In genomic region chr20:63165538-63166422, GRCh38 we compare ENCODE assay signal across 22 cellular contexts.
"Had no signal": no experiment of that assay in that cellular context is flagged by ENCODE, and none has a peak within 500 bp of the region (broad histone marks: within the 10 kb centered on the region; RNA-seq: fewer than 3 reads in every experiment).

No MANE protein-coding gene starts in this region.

- H3K27me3 ChIP-seq: colonic mucosa, right lobe of liver, upper lobe of left lung, uterus had no signal

- H3K4me1 Mint-ChIP-seq: immature natural killer cell; naive B cell; stimulated activated memory B cell treated with anti-CD40 and anti-IgM and Interleukin-4, amounts not matched to agents 10 μg/mL and 1 μg/mL and 100 μg/mL, for 72 hours had no signal

- DNase-seq: colonic mucosa; dermis blood vessel endothelial cell; esophagus squamous epithelium; foreskin fibroblast; immature natural killer cell; left cardiac atrium; left ventricle myocardium inferior; mesendoderm; naive B cell; nucleus accumbens; right lobe of liver; stimulated activated CD4-positive, alpha-beta T cell treated with anti-CD3 and anti-CD28 coated beads, Interleukin-1b, Interleukin-23, amount 100 ng/mL, for 48 hours; stimulated activated CD4-positive, alpha-beta T cell treated with anti-CD3 and anti-CD28 coated beads, Interleukin-4, amount 100 ng/mL, for 24 hours; tibial artery; uterus had no signal

- H3K4me1 ChIP-seq: colonic mucosa, esophagus squamous epithelium, gastroesophageal sphincter, left ventricle myocardium inferior, pancreas, right lobe of liver, tibial artery, upper lobe of left lung, uterus had no signal

- H3K4me3 ChIP-seq: colonic mucosa, esophagus squamous epithelium, gastroesophageal sphincter, left ventricle myocardium inferior, pancreas, right lobe of liver, tibial artery, upper lobe of left lung, uterus had no signal

- FAIRE-seq: keratinocyte, pancreas had no signal

- H3K27ac ChIP-seq: colonic mucosa, esophagus squamous epithelium, gastroesophageal sphincter, left ventricle myocardium inferior, pancreas, right lobe of liver, tibial artery, upper lobe of left lung, uterus had no signal

- H3K4me3 Mint-ChIP-seq: immature natural killer cell; neural crest cell; stimulated activated memory B cell treated with anti-CD40 and anti-IgM and Interleukin-4, amounts not matched to agents 10 μg/mL and 1 μg/mL and 100 μg/mL, for 72 hours; stimulated activated naive CD8-positive, alpha-beta T cell treated with anti-CD3 and anti-CD28 coated beads, Interleukin-15, Interleukin-2, amounts not matched to agents 100 ng/mL and 50 ng/mL, for 24 hours had no signal

- H3K36me3 Mint-ChIP-seq: immature natural killer cell; naive B cell; stimulated activated memory B cell treated with anti-CD40 and anti-IgM and Interleukin-4, amounts not matched to agents 10 μg/mL and 1 μg/mL and 100 μg/mL, for 72 hours had no signal

- ATAC-seq: gastroesophageal sphincter; left cardiac atrium; pancreas; right lobe of liver; stimulated activated memory B cell treated with anti-CD40 and anti-IgM and Interleukin-4, amounts not matched to agents 10 μg/mL and 1 μg/mL and 100 μg/mL, for 72 hours had no signal

- H3K9me3 ChIP-seq: colonic mucosa, esophagus squamous epithelium, gastroesophageal sphincter, left ventricle myocardium inferior, pancreas, right lobe of liver, tibial artery, upper lobe of left lung, uterus had no signal

- H3K27ac Mint-ChIP-seq: immature natural killer cell; stimulated activated memory B cell treated with anti-CD40 and anti-IgM and Interleukin-4, amounts not matched to agents 10 μg/mL and 1 μg/mL and 100 μg/mL, for 72 hours had no signal

- H3K36me3 ChIP-seq: colonic mucosa, esophagus squamous epithelium, gastroesophageal sphincter, left ventricle myocardium inferior, pancreas, right lobe of liver, tibial artery, upper lobe of left lung, uterus had no signal
